ENCODE assay signal across 9 cellular contexts in the genomic region with DNA sequence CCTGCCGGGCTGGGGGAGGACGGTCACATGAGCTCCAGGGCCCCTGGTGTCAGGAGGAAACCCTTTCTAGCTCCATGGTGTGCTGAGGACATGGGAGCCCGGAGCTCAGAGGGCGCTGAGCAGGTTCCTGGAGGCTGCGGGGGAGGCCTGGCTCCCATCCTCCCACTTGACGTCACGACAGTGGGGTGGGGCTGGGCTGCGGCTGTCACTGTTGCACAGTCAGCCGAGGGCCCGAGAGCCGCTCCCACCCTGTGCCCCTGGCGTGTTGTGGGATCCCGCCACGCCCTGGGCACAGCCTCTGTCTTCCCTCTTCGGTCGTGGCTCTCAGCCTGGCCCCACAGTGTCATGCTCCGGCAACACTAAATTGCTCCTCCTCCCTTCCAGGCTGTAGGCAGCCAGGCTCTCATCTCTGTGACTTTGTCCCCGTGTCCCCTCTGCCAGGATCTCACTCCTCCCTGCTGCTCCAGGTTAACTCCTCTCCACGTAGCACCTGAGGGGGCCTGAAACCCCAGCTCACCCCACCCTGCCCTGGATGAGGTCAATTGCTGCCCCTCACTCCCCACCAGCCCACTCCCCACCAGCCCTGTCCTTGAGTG. TPM values are rescaled to one million over a fixed set of nuclear protein-coding genes. Genes with fewer than 3 reads are reported as not detected.
DNase-seq lines count a peak whose midpoint lies in the region; ATAC-seq and TF ChIP-seq lines count a peak whose summit lies in the region.
"Had no signal": no experiment of that assay in that cellular context is flagged by ENCODE, and none has a peak within 500 bp of the region (broad histone marks: within the 10 kb centered on the region; RNA-seq: fewer than 3 reads in every experiment).

No MANE protein-coding gene starts in this region.

- no peak overlapping the region for H3K4me3 Mint-ChIP-seq in activated CD8-positive, alpha-beta memory T cell treated with anti-CD3 and anti-CD28 coated beads, Interleukin-2, amount 10 ng/mL, durations not matched to agents 7 days and 5 days
- H3K4me3 Mint-ChIP-seq in T-cell, result no peak overlapping the region

- no peak for TF ChIP-seq CTCF in transverse colon (IDR thresholded peaks at IDR 0.05)
- no peak for TF ChIP-seq CTCF in GM20000 (IDR thresholded peaks at IDR 0.05; ENCODE audit: extremely low read depth, missing control alignments)

- CTCF ChIA-PET in activated CD8-positive, alpha-beta memory T cell treated with anti-CD3 and anti-CD28 coated beads, Interleukin-2, amount 10 ng/mL, durations not matched to agents 7 days and 5 days (lab: Charles Lee), result interaction anchor here (2.1 kb wide), 1 partner anchor 91 kb away, joined by 7 read pairs; no protein-coding TSS in a partner anchor
- CTCF ChIA-PET in T-cell (lab: Charles Lee), result no interaction called here

- H3K27me3 ChIP-seq in right cardiac atrium (ENCODE audit: control insufficient read depth, insufficient read depth), result no peaks in the 10 kb centered on the region
- H3K27me3 ChIP-seq in transverse colon, result peaks cover 7% of the 10 kb centered on the region

- DNase-seq in activated CD8-positive, alpha-beta memory T cell treated with anti-CD3 and anti-CD28 coated beads, Interleukin-2, amount 10 ng/mL, durations not matched to agents 7 days and 5 days, result no peak
- no peak for DNase-seq in activated CD8-positive, alpha-beta memory T cell treated with anti-CD3 and anti-CD28 coated beads for 24 hours
- DNase-seq in T-cell (peak in 8 of 34 experiments; percentile 5 to 42 (median 16)), right cardiac atrium (peak; percentile 75 to 88 (median 87)), transverse colon (peak; percentile 88), GM20000 (ENCODE audit: low spot score) (no peak)
- no peak for DNase-seq in activated T-cell treated with anti-CD3 and anti-CD28 coated beads, Interleukin-2, amount 50 U/mL, for 1 hour
- no peak for DNase-seq in effector CD8-positive, alpha-beta T cell (lab: John Stamatoyannopoulos, UW)
- DNase-seq: sigmoid colon had no signal

- H3K27me3 Mint-ChIP-seq in activated CD8-positive, alpha-beta memory T cell treated with anti-CD3 and anti-CD28 coated beads, Interleukin-2, amount 10 ng/mL, durations not matched to agents 7 days and 5 days, result no peaks in the 10 kb centered on the region
- no peaks in the 10 kb centered on the region for H3K27me3 Mint-ChIP-seq in T-cell

- ATAC-seq in activated CD8-positive, alpha-beta memory T cell treated with anti-CD3 and anti-CD28 coated beads, Interleukin-2, amount 10 ng/mL, durations not matched to agents 7 days and 5 days, result peak; percentile 11
- ATAC-seq in T-cell (replicated peaks in 1 of 4) (peak in 3 of 4 experiments; percentile 25 to 65 (median 26)), right cardiac atrium (peak; percentile 66 to 67)

- H3K9me3 ChIP-seq in right cardiac atrium (ENCODE audit: control insufficient read depth, low read length) (no peaks in the 10 kb centered on the region), transverse colon (no peaks in the 10 kb centered on the region)
- H3K9me3 ChIP-seq: sigmoid colon had no signal

- H3K27ac ChIP-seq in right cardiac atrium (ENCODE audit: low read length) (no peak overlapping the region), transverse colon (no peak overlapping the region)
- H3K27ac ChIP-seq: sigmoid colon had no signal

- H3K4me1 ChIP-seq in right cardiac atrium (ENCODE audit: control insufficient read depth, insufficient read depth, low read length) (no peaks in the 10 kb centered on the region), transverse colon (peaks cover 0 to 16% (median 3%) of the 10 kb centered on the region in 4 donors)
- H3K4me1 ChIP-seq: sigmoid colon had no signal

- no peaks in the 10 kb centered on the region for H3K36me3 Mint-ChIP-seq in activated CD8-positive, alpha-beta memory T cell treated with anti-CD3 and anti-CD28 coated beads, Interleukin-2, amount 10 ng/mL, durations not matched to agents 7 days and 5 days
- H3K36me3 Mint-ChIP-seq in T-cell, result no peaks in the 10 kb centered on the region

- no peaks in the 10 kb centered on the region for H3K36me3 ChIP-seq in transverse colon
- H3K36me3 ChIP-seq: sigmoid colon had no signal

- WGBS in right cardiac atrium, result 34% methylated on average over 19 of the region's 19 CpGs
- 28 to 39% methylated on average over 5 to 19 of the region's 19 CpGs for WGBS in transverse colon (ENCODE audit: low coverage in 1 of 2), 2 donors

- no peak for TF ChIP-seq EP300 in transverse colon (IDR thresholded peaks at IDR 0.05; ENCODE audit: low read depth)

- intact Hi-C loops in right cardiac atrium (cut with DNase I), result no loop called here
- intact Hi-C loops in transverse colon (cut with DNase I; ENCODE audit: low total_unique reads), result no loop called here

- H3K27ac Mint-ChIP-seq in activated CD8-positive, alpha-beta memory T cell treated with anti-CD3 and anti-CD28 coated beads, Interleukin-2, amount 10 ng/mL, durations not matched to agents 7 days and 5 days, result no peak overlapping the region
- H3K27ac Mint-ChIP-seq in T-cell, result no peak overlapping the region

- no peaks in the 10 kb centered on the region for H3K9me3 Mint-ChIP-seq in activated CD8-positive, alpha-beta memory T cell treated with anti-CD3 and anti-CD28 coated beads, Interleukin-2, amount 10 ng/mL, durations not matched to agents 7 days and 5 days (ENCODE audit: low read depth)
- no peaks in the 10 kb centered on the region for H3K9me3 Mint-ChIP-seq in T-cell

- no peak for TF ChIP-seq POLR2A in transverse colon (IDR thresholded peaks at IDR 0.05)

- POLR2A ChIA-PET in T-cell (lab: Charles Lee), result no interaction called here

- H3K4me1 Mint-ChIP-seq in activated CD8-positive, alpha-beta memory T cell treated with anti-CD3 and anti-CD28 coated beads, Interleukin-2, amount 10 ng/mL, durations not matched to agents 7 days and 5 days, result peaks cover 7% of the 10 kb centered on the region
- peaks cover 0 to 7% (median 4%) of the 10 kb centered on the region in 3 donors for H3K4me1 Mint-ChIP-seq in T-cell

- H3K4me3 ChIP-seq in right cardiac atrium (ENCODE audit: low read length) (no peak overlapping the region), transverse colon (no peak overlapping the region)
- H3K4me3 ChIP-seq: sigmoid colon had no signal

- in situ Hi-C loops in transverse colon (cut with MboI; ENCODE audit: low pct_ligation_motif_present in 1 of 4, low pct_unique_long_range_greater_than_20kb in 1 of 4, low sequenced_read_pairs in 3 of 4), result no loop called here

RNA-seq across cellular contexts. Expression of a gene that starts 33.0 kb away (rescaled TPM):
- 1 to 10 TPM; 1.4 to 1.8 TPM for total RNA-seq in activated CD8-positive, alpha-beta memory T cell treated with anti-CD3 and anti-CD28 coated beads, Interleukin-2, amount 10 ng/mL, durations not matched to agents 7 days and 5 days
- total RNA-seq in T-cell (1 to 10 TPM in 3 of 5 donors, under 1 TPM in 1, not detected in 1; 0.23 to 1.9 (median 1.6) TPM), right cardiac atrium (1 to 10 TPM; 1.4 to 2.7 (median 2.0) TPM), transverse colon (1 to 10 TPM in 1 of 4 donors, under 1 TPM in 2, not detected in 1; 0.27 to 2.5 (median 0.37) TPM)
- 1.4 TPM for polyA plus RNA-seq in right cardiac atrium

Comparison
In these comparisons a context has a peak if more than half of its experiments do, and no peak if none do; other contexts are left out.
1. ATAC-seq: peak in every context shown above with its lines; median percentile 66 in right cardiac atrium; 26 in T-cell; 11 in activated CD8-positive, alpha-beta memory T cell treated with anti-CD3 and anti-CD28 coated beads, Interleukin-2, amount 10 ng/mL, durations not matched to agents 7 days and 5 days.
2. DNase-seq: peak in right cardiac atrium (3 of 3) and transverse colon (single experiment); none in activated CD8-positive, alpha-beta memory T cell treated with anti-CD3 and anti-CD28 coated beads, Interleukin-2, amount 10 ng/mL, durations not matched to agents 7 days and 5 days (single experiment), activated CD8-positive, alpha-beta memory T cell treated with anti-CD3 and anti-CD28 coated beads for 24 hours (single experiment), GM20000 (single experiment), activated T-cell treated with anti-CD3 and anti-CD28 coated beads, Interleukin-2, amount 50 U/mL, for 1 hour (single experiment) and effector CD8-positive, alpha-beta T cell (single experiment).